8 cellular contexts compared by ENCODE assay signal in the genomic region with DNA sequence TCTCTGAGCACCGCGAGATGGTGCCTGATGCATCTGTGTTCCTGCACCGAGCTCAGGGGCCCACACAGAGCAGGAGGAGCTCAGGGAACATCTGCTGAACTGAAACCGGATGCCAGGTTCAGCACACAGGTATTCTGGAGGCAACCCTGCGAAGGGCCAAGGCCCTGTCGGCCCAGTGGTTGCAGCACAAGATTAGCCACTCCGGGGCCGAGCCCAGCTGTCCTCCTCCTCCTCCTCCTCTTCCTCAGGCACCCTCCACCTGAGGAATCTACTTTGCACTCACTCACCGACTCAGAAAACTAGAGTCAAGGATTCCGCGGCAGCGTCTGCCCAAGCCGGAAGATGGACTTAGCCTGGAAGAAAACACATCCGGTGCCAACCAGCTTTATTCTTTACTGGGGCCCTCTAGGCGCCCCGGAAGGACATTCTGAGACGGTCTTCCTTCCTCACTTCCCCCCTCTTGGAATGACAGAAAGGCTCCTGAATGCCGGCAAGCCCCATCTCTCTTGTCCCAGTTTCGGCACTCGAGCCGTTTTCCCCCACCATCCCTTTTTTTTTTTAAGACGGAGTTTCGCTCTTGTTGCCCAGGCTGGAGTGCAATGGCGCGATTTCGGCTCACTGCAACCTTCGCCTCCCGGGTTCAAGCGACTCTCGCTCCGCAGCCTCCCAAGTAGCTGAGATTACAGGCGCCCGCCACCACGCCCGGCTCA. TPM values are rescaled to one million over a fixed set of nuclear protein-coding genes. Genes with fewer than 3 reads are reported as not detected.
DNase-seq lines count a peak whose midpoint lies in the region; ATAC-seq and TF ChIP-seq lines count a peak whose summit lies in the region.

Gene ZBTB6, minus strand, starts transcription at position 360 of the 710 bp plus-strand sequence. CDS start 1,251 bp downstream, outside the sequence.

- peak within 1 kb of the TSS; percentile 94 for H3K27ac Mint-ChIP-seq in HFFc6
- peak within 1 kb of the TSS; percentile 97 for H3K27ac Mint-ChIP-seq in activated naive CD8-positive, alpha-beta T cell
- peak within 1 kb of the TSS; percentile 95 for H3K27ac Mint-ChIP-seq in type B pancreatic cell

- no peak for TF ChIP-seq POLR2A in ovary (IDR thresholded peaks at IDR 0.05)

- H3K4me3 Mint-ChIP-seq in HFFc6 (peak within 1 kb of the TSS; percentile 96), type B pancreatic cell (peak within 1 kb of the TSS; percentile 97)
- H3K4me3 Mint-ChIP-seq in activated naive CD8-positive, alpha-beta T cell: peak within 1 kb of the TSS; percentile 98

- no peak for TF ChIP-seq EP300 in ovary (IDR thresholded peaks at IDR 0.05)

- intact Hi-C loops in Right ventricle myocardium inferior (cut with DNase I) (loop anchor here (5.0 kb wide), 1 partner anchor 79 kb away; no protein-coding TSS in a partner anchor), ovary (cut with DNase I) (no loop called here)

- TF ChIP-seq CTCF in HFFc6 (IDR thresholded peaks at IDR 0.05) (no peak), ovary (IDR thresholded peaks at IDR 0.05) (no peak), type B pancreatic cell (conservative IDR thresholded peaks at IDR 0.05) (peak; percentile 11)

- H3K27ac ChIP-seq in SK-N-MC (peak within 1 kb of the TSS; percentile 75), ovary (peak within 1 kb of the TSS in 1 of 2 donors; percentile 34)

- no peaks in the 10 kb centered on the region for H3K9me3 ChIP-seq in SK-N-MC (ENCODE audit: low read depth, low read length)
- H3K9me3 ChIP-seq in ovary: no peaks in the 10 kb centered on the region

- DNase-seq in HFFc6 (peak; percentile 82), NAMALWA (ENCODE audit: low spot score) (peak; percentile 94), SK-N-MC (ENCODE audit: low read depth, low spot score) (peak; percentile 51), Right ventricle myocardium inferior (ENCODE audit: missing footprints) (peak; percentile 76), ovary (peak; percentile 49 to 76 (median 66)), type B pancreatic cell (ENCODE audit: extremely low spot score, unreplicated experiment) (no peak)

- H3K9ac ChIP-seq in SK-N-MC (ENCODE audit: insufficient read length): peak within 1 kb of the TSS; percentile 96

- 0 to 1% (median 0%) methylated on average over 35 of the region's 35 CpGs for WGBS in ovary, 3 donors

- H3K36me3 Mint-ChIP-seq in HFFc6 (ENCODE audit: low read depth) (peaks cover 25% of the 10 kb centered on the region), type B pancreatic cell (peaks cover 4% of the 10 kb centered on the region)
- peaks cover 8% of the 10 kb centered on the region for H3K36me3 Mint-ChIP-seq in activated naive CD8-positive, alpha-beta T cell

- peaks cover 19% of the 10 kb centered on the region for H3K36me3 ChIP-seq in SK-N-MC (ENCODE audit: insufficient read depth, low read length)
- H3K36me3 ChIP-seq in ovary: no peaks in the 10 kb centered on the region

- H3K4me3 ChIP-seq in GM08714 (ENCODE audit: low read length) (peak within 1 kb of the TSS; percentile 64), SK-N-MC (peak within 1 kb of the TSS; percentile 99), ovary (peak within 1 kb of the TSS; percentile 76)

- H3K4me1 ChIP-seq in ovary (ENCODE audit: insufficient read depth): peaks cover 6% of the 10 kb centered on the region

- H3K9me3 Mint-ChIP-seq in HFFc6: no peaks in the 10 kb centered on the region
- no peaks in the 10 kb centered on the region for H3K9me3 Mint-ChIP-seq in activated naive CD8-positive, alpha-beta T cell (ENCODE audit: low read depth)
- H3K9me3 Mint-ChIP-seq in type B pancreatic cell: no peaks in the 10 kb centered on the region

- H3K27me3 Mint-ChIP-seq in HFFc6 (ENCODE audit: insufficient read depth) (no peaks in the 10 kb centered on the region; the same call in 1 of the 2 replicates), type B pancreatic cell (no peaks in the 10 kb centered on the region)
- H3K27me3 Mint-ChIP-seq in activated naive CD8-positive, alpha-beta T cell: no peaks in the 10 kb centered on the region

- no peaks in the 10 kb centered on the region for H3K27me3 ChIP-seq in ovary

- H3K4me1 Mint-ChIP-seq in HFFc6 (ENCODE audit: low read depth) (peaks cover 25% of the 10 kb centered on the region), type B pancreatic cell (ENCODE audit: unreplicated experiment) (peaks cover 17% of the 10 kb centered on the region)
- H3K4me1 Mint-ChIP-seq in activated naive CD8-positive, alpha-beta T cell (ENCODE audit: low read depth): peaks cover 26% of the 10 kb centered on the region

- ATAC-seq in Right ventricle myocardium inferior: peak; percentile 97

RNA-seq across cellular contexts. Expression of gene ZBTB6, which starts in this region (rescaled TPM):
- total RNA-seq in HFFc6 (2021; fragmentation: NEBNext Ultra II Directional; extraction: Animal tissue kit (Norgen Biotek cat#: 25700)): 1 to 10 TPM; 7.4 to 8.5 (median 8.2) TPM
- total RNA-seq in Right ventricle myocardium inferior: 5.3 TPM
- total RNA-seq in ovary: 10 to 100 TPM in 4 of 7 donors, 1 to 10 TPM in 3; 6.8 to 13.8 (median 10.0) TPM
- polyA plus RNA-seq in ovary: 1 to 10 TPM; 5.3 to 6.8 TPM
- total RNA-seq in type B pancreatic cell (ENCODE audit: low replicate concordance): 8.3 and 8.7 TPM in 2 replicates
